9 cellular contexts compared by ENCODE assay signal in the genomic region with DNA sequence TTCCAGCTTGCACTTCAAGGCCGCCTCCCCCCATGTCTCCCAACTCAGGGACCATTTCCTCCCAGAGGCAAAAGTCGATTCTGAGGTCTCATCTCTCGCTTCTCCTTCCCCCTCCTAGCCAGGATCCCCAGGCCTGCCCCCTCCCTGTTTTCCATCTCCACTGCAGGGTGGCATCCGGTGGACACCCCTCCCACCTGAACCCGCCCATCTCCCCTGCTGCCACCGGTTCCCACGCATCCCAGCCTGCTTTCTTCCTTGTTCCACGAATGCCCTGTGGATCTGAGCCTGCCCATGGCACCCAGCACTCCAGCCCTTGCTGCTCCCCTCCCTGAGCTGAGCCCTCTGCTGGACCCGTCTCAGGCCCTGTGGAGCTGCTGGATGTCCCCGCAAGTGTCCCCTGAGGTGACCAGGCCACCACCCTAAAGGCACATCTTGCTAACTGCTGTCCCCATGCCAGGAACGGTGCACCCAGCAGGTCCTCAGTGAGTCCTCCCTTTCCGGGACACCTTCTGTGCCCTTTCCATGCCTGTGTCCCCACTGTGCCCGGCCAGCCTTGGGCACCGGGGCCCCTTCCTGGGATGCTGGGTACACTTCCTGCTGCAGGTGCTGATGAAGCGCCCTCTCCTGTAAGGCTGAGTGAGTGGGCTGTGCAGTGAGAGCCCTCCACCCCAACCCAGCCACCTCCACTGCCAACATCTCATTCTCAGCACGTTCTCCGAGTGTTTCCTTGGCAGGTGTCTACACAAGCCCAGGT. TPM values are rescaled to one million over a fixed set of nuclear protein-coding genes. Genes with fewer than 3 reads are reported as not detected.
DNase-seq lines count a peak whose midpoint lies in the region.
"Had no signal": no experiment of that assay in that cellular context is flagged by ENCODE, and none has a peak within 500 bp of the region (broad histone marks: within the 10 kb centered on the region; RNA-seq: fewer than 3 reads in every experiment).

No MANE protein-coding gene starts in this region.

- no peaks in the 10 kb centered on the region for H3K36me3 ChIP-seq in CD4-positive, alpha-beta memory T cell (ENCODE audit: insufficient read depth, low read length)
- H3K36me3 ChIP-seq in mesendoderm (ENCODE audit: control insufficient read depth, insufficient read depth, low read length): no peaks in the 10 kb centered on the region

- no peak overlapping the region for H3K4me2 ChIP-seq in mesendoderm (ENCODE audit: low read length)

- H4K8ac ChIP-seq in mesendoderm (ENCODE audit: low read depth, low read length): no peak overlapping the region

- peak overlapping the region; percentile 61 for H3K27ac ChIP-seq in CD4-positive, alpha-beta memory T cell (ENCODE audit: low read depth, low read length)
- H3K27ac ChIP-seq in mesendoderm (ENCODE audit: low read depth, low read length) (no peak overlapping the region), caudate nucleus (ENCODE audit: low read depth, low read length) (no peak overlapping the region)

- no peak overlapping the region for H2BK15ac ChIP-seq in mesendoderm (replicated peaks; ENCODE audit: low read depth)

- H3K4me1 Mint-ChIP-seq in CD4-positive, alpha-beta memory T cell: peaks cover 5 to 28% (median 17%) of the 10 kb centered on the region in 4 donors

- no peak overlapping the region for H2BK5ac ChIP-seq in mesendoderm (ENCODE audit: low read length)

- no peaks in the 10 kb centered on the region for H3K36me3 Mint-ChIP-seq in CD4-positive, alpha-beta memory T cell

- peaks cover 48% of the 10 kb centered on the region for H3K4me1 ChIP-seq in CD4-positive, alpha-beta memory T cell (ENCODE audit: insufficient read depth, low read length)
- H3K4me1 ChIP-seq in mesendoderm (ENCODE audit: control insufficient read depth, low read depth, low read length): no peaks in the 10 kb centered on the region

- intact Hi-C loops in CD4-positive, alpha-beta memory T cell (cut with micrococcal nuclease): loop anchor here (10.0 kb wide), 1 partner anchor 187 kb away; the partner anchor contains the start of gene BRD1

- H3K4me3 Mint-ChIP-seq in CD4-positive, alpha-beta memory T cell: peak overlapping the region in 7 of 8 donors; percentile 41 to 79 (median 56)

- CTCF ChIA-PET in CD4-positive, alpha-beta memory T cell (lab: Charles Lee; ENCODE audit: partially characterized antibody): interaction anchor here (1.4 kb wide), 1 partner anchor 19 kb away, joined by 5 read pairs; no protein-coding TSS in a partner anchor

- no peaks in the 10 kb centered on the region for H3K9me3 Mint-ChIP-seq in CD4-positive, alpha-beta memory T cell

- H2BK120ac ChIP-seq in mesendoderm (ENCODE audit: low read depth, low read length): no peak overlapping the region

- peak overlapping the region; percentile 50 for H3K56ac ChIP-seq in mesendoderm (ENCODE audit: low read length)

- H4K5ac ChIP-seq in mesendoderm (ENCODE audit: low read length): no peak overlapping the region

- H3K4me3 ChIP-seq in CD4-positive, alpha-beta memory T cell (ENCODE audit: low read length in 2 of 2): no peak overlapping the region
- no peak overlapping the region for H3K4me3 ChIP-seq in mesendoderm (ENCODE audit: low read length)

- no CpG with 5 or more reads among the region's 17 CpGs for WGBS in mesendoderm (ENCODE audit: extremely low coverage, insufficient coverage, low lambda C conversion rate)

- H3K9me3 ChIP-seq in CD4-positive, alpha-beta memory T cell (ENCODE audit: control insufficient read depth in 1 of 2, low read length in 2 of 2): no peaks in the 10 kb centered on the region

- no peak overlapping the region for H2AK5ac ChIP-seq in mesendoderm (ENCODE audit: low read length)

- POLR2A ChIA-PET in CD4-positive, alpha-beta memory T cell (lab: Charles Lee; ENCODE audit: partially characterized antibody): no interaction called here

- peak in 1 of 5 donors; percentile 54 for DNase-seq in CD4-positive, alpha-beta memory T cell
- DNase-seq in DMS79 treated with DMSO at 0.1 percent for 48 hours (lab: John Stamatoyannopoulos, UW) (peak; percentile 45), mesendoderm (peak; percentile 21), caudate nucleus (lab: John Stamatoyannopoulos, UW) (no peak), NCI-H446 (lab: John Stamatoyannopoulos, UW) (no peak), SK-N-DZ (ENCODE audit: low spot score) (no peak)
- peak; percentile 16 for DNase-seq in activated CD8-positive, alpha-beta memory T cell treated with anti-CD3 and anti-CD28 coated beads, Interleukin-2, amount 50 U/mL, for 4 hours
- DNase-seq: PC-3 had no signal

- H3K18ac ChIP-seq in mesendoderm (ENCODE audit: low read length): no peak overlapping the region

- H3K27me3 ChIP-seq in CD4-positive, alpha-beta memory T cell (ENCODE audit: insufficient read depth, low read length): no peaks in the 10 kb centered on the region
- H3K27me3 ChIP-seq in mesendoderm (ENCODE audit: insufficient read depth, low read length, poor library complexity): peaks cover 16% of the 10 kb centered on the region

- no peak overlapping the region for H3K23ac ChIP-seq in mesendoderm (ENCODE audit: low read length)

- H3K27ac Mint-ChIP-seq in CD4-positive, alpha-beta memory T cell: peak overlapping the region in 6 of 7 donors; percentile 12 to 77 (median 64)

- H3K9ac ChIP-seq in mesendoderm (ENCODE audit: low read length): no peak overlapping the region

- no peaks in the 10 kb centered on the region for H3K79me2 ChIP-seq in mesendoderm (ENCODE audit: control insufficient read depth, insufficient read depth, low read length)

- peaks cover 1 to 8% of the 10 kb centered on the region in 2 donors for H3K27me3 Mint-ChIP-seq in CD4-positive, alpha-beta memory T cell

- no peak overlapping the region for H3K4ac ChIP-seq in mesendoderm (ENCODE audit: low read depth, low read length)

- H3K79me1 ChIP-seq in mesendoderm (ENCODE audit: low read length): no peaks in the 10 kb centered on the region

RNA-seq across cellular contexts. Expression of gene IL17REL, which starts 0.9 kb away (rescaled TPM):
- not detected for total RNA-seq in CD4-positive, alpha-beta memory T cell
- polyA plus RNA-seq in CD4-positive, alpha-beta memory T cell: not detected
- polyA plus RNA-seq in mesendoderm (2013, experiment 1 of 2): not detected
- not detected for polyA plus RNA-seq in mesendoderm (2013, experiment 2 of 2)
- polyA plus RNA-seq in SK-N-DZ (2014; cell fraction: cytosol; rRNA removed): not detected in 2 replicates
- polyA plus RNA-seq in SK-N-DZ (2014; cell fraction: nucleus; rRNA removed): not detected in 2 replicates
- total RNA-seq: myocyte had no signal

RNA-seq across cellular contexts. Expression of gene TTLL8, which starts 46.5 kb away (rescaled TPM):
- not detected for total RNA-seq in CD4-positive, alpha-beta memory T cell
- polyA plus RNA-seq in CD4-positive, alpha-beta memory T cell: not detected
- polyA plus RNA-seq in mesendoderm (2013, experiment 1 of 2): not detected
- not detected for polyA plus RNA-seq in mesendoderm (2013, experiment 2 of 2)
- polyA plus RNA-seq in SK-N-DZ (2014; cell fraction: cytosol; rRNA removed): not detected in 2 replicates
- polyA plus RNA-seq in SK-N-DZ (2014; cell fraction: nucleus; rRNA removed): not detected in 2 replicates
- total RNA-seq: myocyte, PC-3 had no signal

RNA-seq across cellular contexts. Expression of gene PIM3, which starts 51.1 kb away (rescaled TPM):
- 10 to 100 TPM; 58.8 to 62.3 TPM for total RNA-seq in CD4-positive, alpha-beta memory T cell
- polyA plus RNA-seq in CD4-positive, alpha-beta memory T cell: 10 to 100 TPM; 48.1 to 49.7 TPM
- 14.0 TPM for polyA plus RNA-seq in mesendoderm (2013, experiment 1 of 2)
- polyA plus RNA-seq in mesendoderm (2013, experiment 2 of 2): 14.1 TPM
- 74.5 and 74.6 TPM in 2 replicates for polyA plus RNA-seq in SK-N-DZ (2014; cell fraction: cytosol; rRNA removed)
- polyA plus RNA-seq in SK-N-DZ (2014; cell fraction: nucleus; rRNA removed): 113 and 127 TPM in 2 replicates

Comparison
In these comparisons a context has a peak if more than half of its experiments do, and no peak if none do; other contexts are left out.
1. DNase-seq: peak in DMS79 treated with DMSO at 0.1 percent for 48 hours (single experiment), activated CD8-positive, alpha-beta memory T cell treated with anti-CD3 and anti-CD28 coated beads, Interleukin-2, amount 50 U/mL, for 4 hours (single experiment) and mesendoderm (single experiment); none in caudate nucleus (0 of 61), NCI-H446 (0 of 2) and SK-N-DZ (single experiment).